Comparison of ENCODE assay signal across 8 cellular contexts in genomic region chr22:40922484-40923303, GRCh38. TPM values are rescaled to one million over a fixed set of nuclear protein-coding genes. Genes with fewer than 3 reads are reported as not detected.
DNase-seq lines count a peak whose midpoint lies in the region; ATAC-seq, FAIRE-seq and TF ChIP-seq lines count a peak whose summit lies in the region.

No MANE protein-coding gene starts in this region.

- no peaks in the 10 kb centered on the region for H4K20me1 ChIP-seq in MM.1S (ENCODE audit: insufficient read depth, low read length)
- no peaks in the 10 kb centered on the region for H4K20me1 ChIP-seq in endothelial cell of umbilical vein (replicated peaks; ENCODE audit: control insufficient read depth, extremely low read depth, insufficient read depth, low read length)

- intact Hi-C loops in endothelial cell of umbilical vein (cut with micrococcal nuclease) = loop anchor here (1.0 to 10.0 kb wide), 2 partner anchors 169 to 312 kb away; no protein-coding TSS in a partner anchor
- intact Hi-C loops in mucosa of descending colon (cut with DNase I, micrococcal nuclease) = loop anchor here in 1 of 2 donors (10.0 kb wide), 1 partner anchor 202 kb away; no protein-coding TSS in a partner anchor

- DNase-seq in activated naive CD8-positive, alpha-beta T cell treated with anti-CD3 and anti-CD28 coated beads for 36 hours = no peak
- peak; percentile 59 for DNase-seq in MM.1S
- DNase-seq in SW480 (ENCODE audit: low spot score) = peak; percentile 55
- DNase-seq in endothelial cell of umbilical vein (ENCODE audit: low read depth, low spot score) = peak; percentile 83
- DNase-seq in mucosa of descending colon = peak in 1 of 3 donors; percentile 62
- DNase-seq in MG63 = no peak

- H3K4me2 ChIP-seq in MM.1S (ENCODE audit: low read depth, low read length) (no peak overlapping the region), endothelial cell of umbilical vein (ENCODE audit: insufficient read depth, low read length) (no peak overlapping the region)

- ATAC-seq in mucosa of descending colon (peak; percentile 88), GM21381 (IDR thresholded peaks at IDR 0.05; ENCODE audit: unreplicated experiment) (no peak)

- TF ChIP-seq CTCF in MM.1S (IDR thresholded peaks at IDR 0.05; ENCODE audit: low read length) (peak; percentile 66), endothelial cell of umbilical vein (IDR thresholded peaks at IDR 0.05; ENCODE audit: extremely low read depth in 1 of 2, insufficient read depth in 1 of 2, low read depth in 1 of 2, low read length in 2 of 2) (peak; percentile 39 to 43), mucosa of descending colon (IDR thresholded peaks at IDR 0.05) (peak; percentile 29)

- FAIRE-seq in endothelial cell of umbilical vein (lab: Jason Lieb, UNC) = peak; percentile 86

- no peaks in the 10 kb centered on the region for H3K27me3 ChIP-seq in MM.1S (replicated peaks; ENCODE audit: insufficient read depth, low read length)
- H3K27me3 ChIP-seq in endothelial cell of umbilical vein (ENCODE audit: control insufficient read depth in 2 of 2, insufficient read depth in 2 of 2, low read length in 2 of 2) = no peaks in the 10 kb centered on the region
- no peaks in the 10 kb centered on the region for H3K27me3 ChIP-seq in MG63

- H3K27ac ChIP-seq in MM.1S (ENCODE audit: low read length) (no peak overlapping the region), endothelial cell of umbilical vein (ENCODE audit: insufficient read depth, low read depth, low read length) (peak overlapping the region; percentile 14)

- no TSS peak for BruUV-seq in endothelial cell of umbilical vein (replicated peaks; lab: Mats Ljungman, UMichigan)

- H3K79me2 ChIP-seq in MM.1S (ENCODE audit: low read length) = no peaks in the 10 kb centered on the region
- H3K79me2 ChIP-seq in endothelial cell of umbilical vein (ENCODE audit: control insufficient read depth, insufficient read depth, low read length) = no peaks in the 10 kb centered on the region

- H2AFZ ChIP-seq in MM.1S (ENCODE audit: low read length) (no peak overlapping the region), endothelial cell of umbilical vein (ENCODE audit: low read depth, low read length) (peak overlapping the region; percentile 81)

- H3K4me3 Mint-ChIP-seq in activated naive CD8-positive, alpha-beta T cell = peak overlapping the region; percentile 6
- H3K4me3 Mint-ChIP-seq in activated naive CD8-positive, alpha-beta T cell treated with anti-CD3 and anti-CD28 coated beads for 36 hours = no peak overlapping the region

- H3K9me2 ChIP-seq in MM.1S (replicated peaks; ENCODE audit: insufficient read depth, low read length) = no peaks in the 10 kb centered on the region

- H3K4me1 ChIP-seq in MM.1S (ENCODE audit: low read length) (no peaks in the 10 kb centered on the region), endothelial cell of umbilical vein (ENCODE audit: control insufficient read depth, extremely low read depth, insufficient read depth, low read length) (peaks cover 3% of the 10 kb centered on the region), mucosa of descending colon (ENCODE audit: low read depth) (peaks cover 4% of the 10 kb centered on the region)

- H3K36me3 Mint-ChIP-seq in activated naive CD8-positive, alpha-beta T cell = peaks cover 11% of the 10 kb centered on the region
- peaks cover 21% of the 10 kb centered on the region for H3K36me3 Mint-ChIP-seq in activated naive CD8-positive, alpha-beta T cell treated with anti-CD3 and anti-CD28 coated beads for 36 hours

- POLR2A ChIA-PET in endothelial cell of umbilical vein (lab: Charles Lee) = interaction anchor here (0.7 to 1.4 kb wide), 2 partner anchors 29 to 30 kb away, joined by 3 to 9 read pairs; partner anchors contain the start of gene RBX1

- no peaks in the 10 kb centered on the region for H3K9me3 ChIP-seq in MM.1S (replicated peaks; ENCODE audit: insufficient read depth, low read length)
- no peaks in the 10 kb centered on the region for H3K9me3 ChIP-seq in endothelial cell of umbilical vein (replicated peaks; ENCODE audit: control insufficient read depth, insufficient read depth, low read length)
- H3K9me3 ChIP-seq in mucosa of descending colon = no peaks in the 10 kb centered on the region
- H3K9me3 ChIP-seq in MG63 = no peaks in the 10 kb centered on the region

- no peaks in the 10 kb centered on the region for H3K9me3 Mint-ChIP-seq in activated naive CD8-positive, alpha-beta T cell (ENCODE audit: low read depth)
- H3K9me3 Mint-ChIP-seq in activated naive CD8-positive, alpha-beta T cell treated with anti-CD3 and anti-CD28 coated beads for 36 hours = no peaks in the 10 kb centered on the region

- H3K4me1 Mint-ChIP-seq in activated naive CD8-positive, alpha-beta T cell (ENCODE audit: low read depth) = peaks cover 4% of the 10 kb centered on the region
- H3K4me1 Mint-ChIP-seq in activated naive CD8-positive, alpha-beta T cell treated with anti-CD3 and anti-CD28 coated beads for 36 hours = peaks cover 3% of the 10 kb centered on the region

- no peaks in the 10 kb centered on the region for H3F3A ChIP-seq in MM.1S (ENCODE audit: insufficient read depth, low read length)

- no peaks in the 10 kb centered on the region for H3K27me3 Mint-ChIP-seq in activated naive CD8-positive, alpha-beta T cell
- no peaks in the 10 kb centered on the region for H3K27me3 Mint-ChIP-seq in activated naive CD8-positive, alpha-beta T cell treated with anti-CD3 and anti-CD28 coated beads for 36 hours

- no peak overlapping the region for H3K4me3 ChIP-seq in MM.1S (ENCODE audit: low read length)
- H3K4me3 ChIP-seq in endothelial cell of umbilical vein (replicated peaks in 1 of 3; ENCODE audit: insufficient read depth in 1 of 3, low read depth in 1 of 3, low read length in 3 of 3) = no peak overlapping the region
- no peak overlapping the region for H3K4me3 ChIP-seq in mucosa of descending colon
- no peak overlapping the region for H3K4me3 ChIP-seq in MG63

- H3K27ac Mint-ChIP-seq in activated naive CD8-positive, alpha-beta T cell = no peak overlapping the region
- no peak overlapping the region for H3K27ac Mint-ChIP-seq in activated naive CD8-positive, alpha-beta T cell treated with anti-CD3 and anti-CD28 coated beads for 36 hours

- no peaks in the 10 kb centered on the region for H3K36me3 ChIP-seq in MM.1S (replicated peaks; ENCODE audit: insufficient read depth, low read length)
- H3K36me3 ChIP-seq in endothelial cell of umbilical vein (ENCODE audit: control insufficient read depth in 2 of 2, extremely low read depth in 1 of 2, insufficient read depth in 2 of 2, low read length in 2 of 2) = peaks cover 0 to 3% of the 10 kb centered on the region in 2 experiments
- H3K36me3 ChIP-seq in mucosa of descending colon (ENCODE audit: low read depth) = no peaks in the 10 kb centered on the region
- H3K36me3 ChIP-seq in MG63 = peaks cover 67% of the 10 kb centered on the region

- H3K9ac ChIP-seq in MM.1S (ENCODE audit: low read length) (no peak overlapping the region), endothelial cell of umbilical vein (replicated peaks; ENCODE audit: extremely low read depth, insufficient read depth, low read length) (no peak overlapping the region)

- no peak for TF ChIP-seq POLR2A in endothelial cell of umbilical vein (IDR thresholded peaks at IDR 0.05; ENCODE audit: low read depth, low read length)

- H3K9me1 ChIP-seq in endothelial cell of umbilical vein (replicated peaks; ENCODE audit: control insufficient read depth, extremely low read depth, insufficient read depth, low read length) = no peaks in the 10 kb centered on the region

- CTCF ChIA-PET in endothelial cell of umbilical vein (lab: Charles Lee) = interaction anchor here (0.5 to 3.4 kb wide), 90 partner anchors 9 to 604 kb away, joined by 3 to 59 read pairs (median 5); partner anchors contain the start of genes CHADL, EP300, RBX1 and TEF

- dilution Hi-C loops in endothelial cell of umbilical vein (cut with MboI; ENCODE audit: extremely low pct_ligation_motif_present, low sequenced_read_pairs) = no loop called here

TF ChIP-seq in endothelial cell of umbilical vein, 7 proteins besides CTCF, POLR2A, EP300 and RAD21:
- TF ChIP-seq FOS (IDR thresholded peaks at IDR 0.05; ENCODE audit: borderline replicate concordance, insufficient read depth, low read length) (no peak), MYC (IDR thresholded peaks at IDR 0.05; ENCODE audit: low read depth, low read length) (no peak), JUN (IDR thresholded peaks at IDR 0.05; ENCODE audit: borderline replicate concordance, insufficient read depth, insufficient read length, low read depth) (no peak), MAX (IDR thresholded peaks at IDR 0.05; ENCODE audit: insufficient read depth, insufficient read length) (no peak), EZH2 (IDR thresholded peaks at IDR 0.05; ENCODE audit: borderline replicate concordance, low read depth, low read length, severe bottlenecking) (no peak), GATA2 (IDR thresholded peaks at IDR 0.05; ENCODE audit: insufficient read depth, insufficient read length, low read depth, low read length) (no peak), POLR2AphosphoS5 (IDR thresholded peaks at IDR 0.05; ENCODE audit: insufficient read depth, low read depth, low read length) (no peak)
TF ChIP-seq in endothelial cell of umbilical vein: peak in this region for 0.

RNA-seq across cellular contexts. Expression of gene RBX1, which starts 28.5 kb away (rescaled TPM):
- total RNA-seq in activated naive CD8-positive, alpha-beta T cell treated with anti-CD3 and anti-CD28 coated beads for 36 hours = 10 to 100 TPM; 79.4 to 91.1 TPM
- total RNA-seq in endothelial cell of umbilical vein (74.7 and 77.7 TPM in 2 replicates), mucosa of descending colon (10 to 100 TPM; 29.3 to 40.7 (median 38.2) TPM)
- polyA plus RNA-seq in endothelial cell of umbilical vein = 97.5 and 102 TPM in 2 replicates
- polyA plus RNA-seq in endothelial cell of umbilical vein (2011; cell fraction: cytosol; rRNA removed) = 91.6 and 108 TPM in 2 replicates
- 43.6 and 46.0 TPM in 2 replicates for polyA plus RNA-seq in endothelial cell of umbilical vein (2011; cell fraction: nucleus; rRNA removed)
- polyA plus RNA-seq in endothelial cell of umbilical vein (2012) = 89.8 and 94.7 TPM in 2 replicates
- 26.0 and 26.5 TPM in 2 replicates for polyA minus RNA-seq in endothelial cell of umbilical vein
- 8.1 TPM for polyA minus RNA-seq in endothelial cell of umbilical vein (2011; cell fraction: cytosol; rRNA and poly(A)+ RNA removed)
- 12.7 and 21.5 TPM in 2 replicates for polyA minus RNA-seq in endothelial cell of umbilical vein (2011; cell fraction: nucleus; rRNA and poly(A)+ RNA removed)
- 92.9 and 124 TPM in 2 replicates for total RNA-seq in MG63 (2014; rRNA removed; shearing (Covaris generic); ENCODE audit: low replicate concordance)

Comparison
In these comparisons a context has a peak if more than half of its experiments do, and no peak if none do; other contexts are left out.
1. DNase-seq: peak in MM.1S (single experiment), SW480 (single experiment) and endothelial cell of umbilical vein (single experiment); none in activated naive CD8-positive, alpha-beta T cell treated with anti-CD3 and anti-CD28 coated beads for 36 hours (single experiment) and MG63 (single experiment).
2. Peak in every context shown above with its lines, with median percentiles within 50 percentile points of each other: CTCF ChIP-seq.